19 cellular contexts compared by ENCODE assay signal in the genomic region with DNA sequence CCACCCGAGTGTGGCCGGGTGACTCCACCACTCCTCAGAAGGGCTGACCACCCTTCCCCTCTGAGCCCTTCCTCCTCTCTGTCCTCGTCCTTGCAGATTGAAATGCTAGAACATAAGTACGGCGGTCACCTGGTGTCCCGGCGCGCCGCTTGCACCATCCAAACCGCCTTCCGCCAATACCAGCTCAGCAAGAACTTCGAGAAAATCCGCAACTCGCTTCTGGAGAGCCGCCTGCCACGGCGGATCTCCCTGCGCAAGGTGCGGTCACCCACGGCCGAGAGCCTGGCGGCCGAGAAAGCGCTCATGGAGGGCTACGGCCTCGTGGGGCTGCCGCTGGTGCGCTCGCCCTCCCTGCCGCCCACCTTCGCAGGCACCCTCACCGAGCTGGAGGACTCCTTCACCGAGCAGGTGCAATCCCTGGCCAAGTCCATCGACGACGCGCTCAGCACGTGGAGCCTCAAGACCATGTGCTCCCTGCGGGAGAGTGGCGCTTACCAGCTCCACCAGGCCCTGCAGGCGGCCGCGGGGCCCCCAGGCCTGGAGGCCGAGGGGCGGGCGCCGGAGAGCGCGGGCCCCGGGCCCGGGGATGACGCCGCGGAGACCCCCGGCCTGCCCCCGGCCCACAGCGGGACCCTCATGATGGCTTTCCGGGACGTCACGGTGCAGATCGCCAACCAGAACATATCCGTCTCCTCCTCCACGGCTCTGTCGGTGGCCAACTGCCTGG.
DNase-seq lines count a peak whose midpoint lies in the region; ATAC-seq and TF ChIP-seq lines count a peak whose summit lies in the region.
"Had no signal": no experiment of that assay in that cellular context is flagged by ENCODE, and none has a peak within 500 bp of the region (broad histone marks: within the 10 kb centered on the region; RNA-seq: fewer than 3 reads in every experiment).

No MANE protein-coding gene starts in this region.

- peaks cover 62% of the 10 kb centered on the region for H3K27me3 ChIP-seq in ACC112 (ENCODE audit: insufficient read depth, low read length)
- H3K27me3 ChIP-seq in GM23338 (ENCODE audit: insufficient read depth) = peaks cover 37% of the 10 kb centered on the region
- peaks cover 0 to 71% (median 13%) of the 10 kb centered on the region in 4 donors for H3K27me3 ChIP-seq in esophagus muscularis mucosa
- H3K27me3 ChIP-seq in gastrocnemius medialis = peaks cover 23 to 36% (median 27%) of the 10 kb centered on the region in 3 donors
- H3K27me3 ChIP-seq: ascending aorta, SJCRH30 had no signal

- in situ Hi-C loops in gastrocnemius medialis (cut with MboI; ENCODE audit: low sequenced_read_pairs in 4 of 4) = no loop called here

- no peaks in the 10 kb centered on the region for H3K9me3 Mint-ChIP-seq in GM23338
- H3K9me3 Mint-ChIP-seq: IgD-negative memory B cell had no signal

- no peaks in the 10 kb centered on the region for H3K36me3 Mint-ChIP-seq in GM23338 (ENCODE audit: low read depth)
- H3K36me3 Mint-ChIP-seq: IgD-negative memory B cell, naive B cell had no signal

- H3K36me3 ChIP-seq in ACC112 (ENCODE audit: insufficient read depth, low read length) (no peaks in the 10 kb centered on the region), GM23338 (ENCODE audit: insufficient read depth) (no peaks in the 10 kb centered on the region), esophagus muscularis mucosa (no peaks in the 10 kb centered on the region), gastrocnemius medialis (no peaks in the 10 kb centered on the region)
- H3K36me3 ChIP-seq: ascending aorta, SJCRH30 had no signal

- TF ChIP-seq EP300 in esophagus muscularis mucosa (IDR thresholded peaks at IDR 0.05) = no peak

- H3K4me2 ChIP-seq in GM23338 = peak overlapping the region; percentile 82

- ATAC-seq in GM23338 (peak; percentile 4; the same call in 2 of the 3 replicates), gastrocnemius medialis (no peak), HG02870 (IDR thresholded peaks at IDR 0.05; ENCODE audit: unreplicated experiment) (no peak), GM18870 (IDR thresholded peaks at IDR 0.05; ENCODE audit: unreplicated experiment) (no peak)

- no peaks in the 10 kb centered on the region for H3K9me2 ChIP-seq in GM23338 (ENCODE audit: insufficient read depth)

- H3K4me1 Mint-ChIP-seq in GM23338 = peaks cover 43% of the 10 kb centered on the region
- H3K4me1 Mint-ChIP-seq: activated B cell treated with CpG ODN at 0.5 μM for 24 hours had no signal

- H3K9me3 ChIP-seq in esophagus muscularis mucosa (no peaks in the 10 kb centered on the region), gastrocnemius medialis (no peaks in the 10 kb centered on the region)
- H3K9me3 ChIP-seq: ascending aorta, SJCRH30 had no signal

- intact Hi-C loops in esophagus muscularis mucosa (cut with DNase I) = no loop called here
- intact Hi-C loops in gastrocnemius medialis (cut with DNase I; ENCODE audit: low total_unique reads) = no loop called here
- intact Hi-C loops in lower leg skin (cut with DNase I; ENCODE audit: low total_unique reads) = no loop called here

- H3K27ac ChIP-seq in ACC112 (ENCODE audit: low read depth, low read length) (no peak overlapping the region), GM23338 (ENCODE audit: low read depth) (no peak overlapping the region), esophagus muscularis mucosa (replicated peaks in 1 of 4) (no peak overlapping the region), gastrocnemius medialis (no peak overlapping the region)
- H3K27ac ChIP-seq: ascending aorta, SJCRH30, skin epidermis had no signal

- H3K4me1 ChIP-seq in ACC112 (ENCODE audit: control insufficient read depth, insufficient read depth, low read length, unreplicated experiment) (no peaks in the 10 kb centered on the region), GM23338 (ENCODE audit: insufficient read depth) (peaks cover 29% of the 10 kb centered on the region), esophagus muscularis mucosa (peaks cover 9 to 20% (median 13%) of the 10 kb centered on the region in 4 donors), gastrocnemius medialis (no peaks in the 10 kb centered on the region)
- H3K4me1 ChIP-seq: ascending aorta, SJCRH30 had no signal

- H4K20me1 ChIP-seq in GM23338 (replicated peaks; ENCODE audit: insufficient read depth) = no peaks in the 10 kb centered on the region

- H3K4me3 Mint-ChIP-seq in GM23338 = no peak overlapping the region
- H3K4me3 Mint-ChIP-seq: activated B cell treated with CpG ODN at 0.5 μM for 24 hours had no signal

- peaks cover 35% of the 10 kb centered on the region for H3K27me3 Mint-ChIP-seq in GM23338 (ENCODE audit: insufficient read depth, low read depth, poor library complexity)

- H3K4me3 ChIP-seq in ACC112 (ENCODE audit: low read depth, low read length) (peak overlapping the region; percentile 65), GM23338 (peak overlapping the region; percentile 56; the same call in 1 of the 2 replicates), esophagus muscularis mucosa (peak overlapping the region; percentile 37 to 47 (median 42)), gastrocnemius medialis (peak overlapping the region in 3 of 4 donors; percentile 34 to 41 (median 37)), lower leg skin (ENCODE audit: low read depth, poor library complexity, severe bottlenecking) (no peak overlapping the region)
- H3K4me3 ChIP-seq: SJCRH30 had no signal

- H3K79me2 ChIP-seq in ACC112 (ENCODE audit: control insufficient read depth, insufficient read depth, low read length, unreplicated experiment) (no peaks in the 10 kb centered on the region), GM23338 (replicated peaks; ENCODE audit: insufficient read depth) (no peaks in the 10 kb centered on the region)

- 76% methylated on average over 48 of the region's 64 CpGs for WGBS in esophagus muscularis mucosa
- 74 to 95% methylated on average over 30 to 57 of the region's 64 CpGs for WGBS in lower leg skin, 2 donors

- H2AFZ ChIP-seq in ACC112 (ENCODE audit: low read length, unreplicated experiment) = no peak overlapping the region
- peak overlapping the region; percentile 94 for H2AFZ ChIP-seq in GM23338

- H3K27ac Mint-ChIP-seq in GM23338 = no peak overlapping the region
- H3K27ac Mint-ChIP-seq: activated B cell treated with CpG ODN at 0.5 μM for 24 hours, IgD-negative memory B cell had no signal

- TF ChIP-seq POLR2A in esophagus muscularis mucosa (IDR thresholded peaks at IDR 0.05; ENCODE audit: low read depth) (no peak), gastrocnemius medialis (IDR thresholded peaks at IDR 0.05) (no peak), lower leg skin (IDR thresholded peaks at IDR 0.05) (no peak)

- peak; percentile 48 for DNase-seq in GM23338 (ENCODE audit: low spot score)
- DNase-seq in esophagus muscularis mucosa (ENCODE audit: extremely low spot score) = no peak
- DNase-seq in gastrocnemius medialis = no peak
- DNase-seq in lower leg skin (ENCODE audit: low spot score in 2 of 2) = no peak
- DNase-seq: activated B cell treated with CpG ODN at 0.5 μM for 24 hours; activated effector memory CD4-positive, alpha-beta T cell treated with Interleukin-2 at 50 U/mL for 16 hours; DND-41; naive B cell; NCI-H146; NCI-H2171 treated with DMSO at 0.1 percent for 48 hours; NCI-H82; OCI-M1; SJCRH30 had no signal

- TF ChIP-seq CTCF in GM23338 (conservative IDR thresholded peaks at IDR 0.05; ENCODE audit: low read depth in 2 of 2) (no peak), esophagus muscularis mucosa (IDR thresholded peaks at IDR 0.05) (no peak), gastrocnemius medialis (IDR thresholded peaks at IDR 0.05 in 4 of 5, conservative IDR thresholded peaks at IDR 0.05 in 1 of 5) (no peak), lower leg skin (IDR thresholded peaks at IDR 0.05) (no peak)

- no peaks in the 10 kb centered on the region for H3F3A ChIP-seq in GM23338 (replicated peaks; ENCODE audit: low read depth)

TF ChIP-seq in GM23338, 12 proteins besides CTCF, POLR2A, EP300 and RAD21:
- no peak for TF ChIP-seq ZNF331 (CRISPR knock-in tag; IDR thresholded peaks at IDR 0.05; ENCODE audit: low read depth)
- TF ChIP-seq CREB1 (CRISPR knock-in tag; IDR thresholded peaks at IDR 0.05; ENCODE audit: low read depth) = no peak
- TF ChIP-seq NANOG (IDR thresholded peaks at IDR 0.05; ENCODE audit: borderline replicate concordance) = no peak
- TF ChIP-seq JUNB (IDR thresholded peaks at IDR 0.05; ENCODE audit: unreplicated experiment) = no peak
- no peak for TF ChIP-seq ZNF114 (CRISPR knock-in tag; IDR thresholded peaks at IDR 0.05)
